In genomic region chr7:124765401-124766352, GRCh38 we compare ENCODE assay signal across 8 cellular contexts. TPM values are rescaled to one million over a fixed set of nuclear protein-coding genes. Genes with fewer than 3 reads are reported as not detected.
DNase-seq lines count a peak whose midpoint lies in the region; ATAC-seq and TF ChIP-seq lines count a peak whose summit lies in the region.

TSS of gene GPR37 (minus strand) at chr7:124765792. CDS start at chr7:124764976, 816 bp downstream.

- peaks cover 4 to 6% of the 10 kb centered on the region in 2 donors for H3K36me3 Mint-ChIP-seq in naive B cell

- no peaks in the 10 kb centered on the region for H3K27me3 ChIP-seq in thoracic aorta (replicated peaks; ENCODE audit: insufficient read depth)

- ATAC-seq in GM18508 (IDR thresholded peaks at IDR 0.05; ENCODE audit: insufficient read depth, unreplicated experiment), result peak; percentile 43
- ATAC-seq in HG02973 (IDR thresholded peaks at IDR 0.05; ENCODE audit: unreplicated experiment), result peak; percentile 77
- peak; percentile 25 to 28 for ATAC-seq in naive B cell (ENCODE audit: low read depth in 2 of 2)
- ATAC-seq in thoracic aorta (ENCODE audit: insufficient number of reproducible peaks, low FRiP score, low read depth), result peak; percentile 78

- CTCF ChIA-PET in AG04449 (lab: Yijun Ruan, JAX), result interaction anchor here (1.0 to 4.3 kb wide), 4 partner anchors 19 to 611 kb away, joined by 3 to 16 read pairs (median 12); no protein-coding TSS in a partner anchor

- TF ChIP-seq CTCF in AG04449 (IDR thresholded peaks at IDR 0.05; ENCODE audit: insufficient read depth, low read length, missing control alignments) (peak; percentile 11), fibroblast of mammary gland (conservative IDR thresholded peaks at IDR 0.05; ENCODE audit: control insufficient read depth, insufficient read depth, low read depth, low read length) (no peak), thoracic aorta (IDR thresholded peaks at IDR 0.05) (no peak)

- H3K9me3 ChIP-seq in thoracic aorta, result no peaks in the 10 kb centered on the region

- H3K27ac ChIP-seq in thoracic aorta, result peak within 1 kb of the TSS in 1 of 2 donors; percentile 7

- peaks cover 4 to 15% of the 10 kb centered on the region in 2 donors for H3K4me1 ChIP-seq in thoracic aorta (ENCODE audit: control insufficient read depth in 1 of 2, low read depth in 2 of 2)

- peak within 1 kb of the TSS; percentile 46 for H3K4me3 ChIP-seq in AG04449 (ENCODE audit: low read depth, low read length)
- H3K4me3 ChIP-seq in fibroblast of mammary gland (ENCODE audit: control insufficient read depth, low read depth, low read length), result peak within 1 kb of the TSS; percentile 43
- peak within 1 kb of the TSS; percentile 68 for H3K4me3 ChIP-seq in thoracic aorta

- H3K4me3 Mint-ChIP-seq in naive B cell, result peak within 1 kb of the TSS; percentile 50 to 87 (median 83)

- no peak for DNase-seq in AG04449 (ENCODE audit: low read depth, low spot score)
- DNase-seq in NCI-H2171 treated with DMSO at 0.1 percent for 48 hours (lab: John Stamatoyannopoulos, UW), result peak; percentile 86
- peak; percentile 17 for DNase-seq in activated T-cell treated with anti-CD3 and anti-CD28 coated beads, Interleukin-2, amount 50 U/mL, for 1 hour
- peak; percentile 33 for DNase-seq in fibroblast of mammary gland (ENCODE audit: low read depth)
- DNase-seq in naive B cell, result no peak
- DNase-seq in thoracic aorta (ENCODE audit: low spot score), result peak; percentile 9

- H3K9me3 Mint-ChIP-seq in naive B cell, result peaks cover 0 to 3% (median 0%) of the 10 kb centered on the region in 7 donors

- H3K27me3 Mint-ChIP-seq in naive B cell, result peaks cover 30 to 54% (median 41%) of the 10 kb centered on the region in 3 donors

- peak within 1 kb of the TSS in 1 of 6 donors; percentile 53 for H3K27ac Mint-ChIP-seq in naive B cell

- H3K36me3 ChIP-seq in thoracic aorta, result no peaks in the 10 kb centered on the region

- POLR2A ChIA-PET in AG04449 (lab: Yijun Ruan, JAX), result no interaction called here

- H3K4me1 Mint-ChIP-seq in naive B cell, result peaks cover 19 to 20% (median 19%) of the 10 kb centered on the region in 3 donors

RNA-seq across cellular contexts. Expression of gene GPR37, which starts in this region (rescaled TPM):
- not detected for polyA plus RNA-seq in naive B cell (ENCODE audit: low read depth in 6 of 6)
- total RNA-seq in thoracic aorta, result 1 to 10 TPM in 1 of 2 donors, under 1 TPM in 1; 0.41 to 2.8 TPM

Comparison
In these comparisons a context has a peak if more than half of its experiments do, and no peak if none do; other contexts are left out.
1. Peak in ATAC-seq in naive B cell; RNA of the gene not detected or under 1 TPM.
2. DNase-seq: peak in NCI-H2171 treated with DMSO at 0.1 percent for 48 hours (single experiment), activated T-cell treated with anti-CD3 and anti-CD28 coated beads, Interleukin-2, amount 50 U/mL, for 1 hour (single experiment), fibroblast of mammary gland (single experiment) and thoracic aorta (single experiment); none in AG04449 (single experiment) and naive B cell (single experiment).
3. ATAC-seq: peak in every context shown above with its lines; median percentile 78 in thoracic aorta; 77 in HG02973; 43 in GM18508; 26 in naive B cell.
4. Peak in every context shown above with its lines, with median percentiles within 50 percentile points of each other: H3K4me3 ChIP-seq.